Comparison of ENCODE assay signal across 7 cellular contexts in genomic region chr1:101288491-101288944, GRCh38. TPM values are rescaled to one million over a fixed set of nuclear protein-coding genes. Genes with fewer than 3 reads are reported as not detected.
A peak's percentile ranks its signal among the peaks of the same experiment; 100 is the strongest.
DNase-seq lines count a peak whose midpoint lies in the region; ATAC-seq, FAIRE-seq and TF ChIP-seq lines count a peak whose summit lies in the region.

No MANE protein-coding gene starts in this region.

- POLR2A ChIA-PET in MCF 10A (lab: Yijun Ruan, JAX): interaction anchor here (0.6 to 1.6 kb wide), 9 partner anchors 29 to 413 kb away, joined by 3 to 11 read pairs (median 4); partner anchors contain the start of genes EXTL2 and SLC30A7

- CTCF ChIA-PET in MCF 10A (lab: Yijun Ruan, JAX): interaction anchor here (0.6 to 10.4 kb wide), 89 partner anchors 9 to 1171 kb away, joined by 3 to 167 read pairs (median 4); partner anchors contain the start of genes DPH5, EXTL2 and S1PR1

- DNase-seq in GM12864 (ENCODE audit: low read depth) (no peak), NCI-H1436 treated with DMSO at 0.1 percent for 48 hours (lab: John Stamatoyannopoulos, UW) (peak; percentile 26), MCF 10A (ENCODE audit: unreplicated experiment) (peak; percentile 87), inferior parietal cortex (ENCODE audit: extremely low spot score) (peak; percentile 89)
- DNase-seq in stimulated activated CD4-positive, alpha-beta T cell treated with anti-CD3 and anti-CD28 coated beads, Interleukin-1b, Interleukin-23, amount 100 ng/mL, for 48 hours: peak; percentile 69

- H3K4me3 Mint-ChIP-seq in MCF 10A (ENCODE audit: unreplicated experiment): no peak overlapping the region

- TF ChIP-seq CTCF in GM12864 (IDR thresholded peaks at IDR 0.05; ENCODE audit: low read depth, low read length, missing control alignments): peak; percentile 86
- TF ChIP-seq CTCF in MCF 10A (IDR thresholded peaks at IDR 0.05; ENCODE audit: unreplicated experiment): peak; percentile 85

- intact Hi-C loops in MCF 10A (cut with micrococcal nuclease): loop anchor here (1.0 to 10.0 kb wide), 5 partner anchors 50 to 404 kb away; partner anchors contain the start of gene DPH5

- peak; percentile 39 for FAIRE-seq in TTC549 (lab: Jason Lieb, UNC)

- no peak overlapping the region for H3K4me3 ChIP-seq in GM12864 (ENCODE audit: low read depth, low read length)

- ATAC-seq in HG02623 (IDR thresholded peaks at IDR 0.05; ENCODE audit: unreplicated experiment): peak; percentile 43

- H3K4me1 Mint-ChIP-seq in MCF 10A (ENCODE audit: insufficient read depth, unreplicated experiment): peaks cover 13% of the 10 kb centered on the region

- no peaks in the 10 kb centered on the region for H3K36me3 Mint-ChIP-seq in MCF 10A (ENCODE audit: insufficient read depth, unreplicated experiment)

- H3K27me3 Mint-ChIP-seq in MCF 10A (ENCODE audit: insufficient read depth, unreplicated experiment): no peaks in the 10 kb centered on the region

- H3K27ac Mint-ChIP-seq in MCF 10A (ENCODE audit: low read depth, unreplicated experiment): no peak overlapping the region

- no TSS peak for BruUV-seq in MCF 10A (replicated peaks; lab: Mats Ljungman, UMichigan)

- H3K9me3 Mint-ChIP-seq in MCF 10A (ENCODE audit: unreplicated experiment): no peaks in the 10 kb centered on the region

RNA-seq across cellular contexts. Expression of gene S1PR1, which starts 51.7 kb away (rescaled TPM):
- 0.52 and 0.86 TPM in 2 replicates for total RNA-seq in MCF 10A (2022)
